In genomic region chr11:134017773-134018430, GRCh38 we compare ENCODE assay signal across 15 cellular contexts. TPM values are rescaled to one million over a fixed set of nuclear protein-coding genes. Genes with fewer than 3 reads are reported as not detected.
A peak's percentile ranks its signal among the peaks of the same experiment; 100 is the strongest.
DNase-seq lines count a peak whose midpoint lies in the region.
"Had no signal": no experiment of that assay in that cellular context is flagged by ENCODE, and none has a peak within 500 bp of the region (broad histone marks: within the 10 kb centered on the region; RNA-seq: fewer than 3 reads in every experiment).

No MANE protein-coding gene starts in this region.

- no peak overlapping the region for H3K4me3 ChIP-seq in Karpas-422 (ENCODE audit: low read length)
- H3K4me3 ChIP-seq: GM23338 had no signal

- no peaks in the 10 kb centered on the region for H3K36me3 ChIP-seq in Karpas-422 (ENCODE audit: insufficient read depth, low read length)
- H3K36me3 ChIP-seq: BE2C had no signal

- H3K27me3 ChIP-seq in Karpas-422 (ENCODE audit: low read length): no peaks in the 10 kb centered on the region
- H3K27me3 ChIP-seq: BE2C had no signal

- H3K9me3 ChIP-seq in Karpas-422 (ENCODE audit: low read length): no peaks in the 10 kb centered on the region
- H3K9me3 ChIP-seq: BE2C, Caco-2 had no signal

- H2AFZ ChIP-seq in Karpas-422 (ENCODE audit: low read length): no peak overlapping the region
- H2AFZ ChIP-seq: GM23338 had no signal

- peak overlapping the region; percentile 84; the same call in 1 of the 2 replicates for H3K27ac ChIP-seq in Karpas-422 (ENCODE audit: low read length)
- H3K27ac ChIP-seq: C4-2B, HL-60 had no signal

- in situ Hi-C loops in G401 (cut with HindIII; ENCODE audit: low sequenced_read_pairs): no loop called here

- H3K9me2 ChIP-seq in Karpas-422 (replicated peaks; ENCODE audit: insufficient read depth, low read length): no peaks in the 10 kb centered on the region

- no peak overlapping the region for H3K9ac ChIP-seq in Karpas-422 (ENCODE audit: low read length)

- peaks cover 73% of the 10 kb centered on the region for H3K4me1 ChIP-seq in Karpas-422 (ENCODE audit: low read length)
- H3K4me1 ChIP-seq: BE2C, Caco-2 had no signal

- no peaks in the 10 kb centered on the region for H3K79me2 ChIP-seq in Karpas-422 (ENCODE audit: low read length)

- H3K4me2 ChIP-seq in Karpas-422 (ENCODE audit: low read depth, low read length, poor library complexity, severe bottlenecking): no peak overlapping the region
- H3K4me2 ChIP-seq: GM23338 had no signal

- peak; percentile 50 for DNase-seq in G401 (ENCODE audit: low spot score)
- no peak for DNase-seq in Karpas-422
- DNase-seq in cerebellum (ENCODE audit: low spot score): peak; percentile 40
- no peak for DNase-seq in NCI-H2227 (lab: John Stamatoyannopoulos, UW; ENCODE audit: unreplicated experiment)
- no peak for DNase-seq in amniotic stem cell (lab: John Stamatoyannopoulos, UW)
- no peak for DNase-seq in kidney glomerular epithelial cell (lab: John Stamatoyannopoulos, UW)
- DNase-seq: ACHN; BE2C; Caco-2; CD4-positive, alpha-beta T cell; GF-D8; HFFc6 had no signal

- H4K20me1 ChIP-seq in Karpas-422 (ENCODE audit: insufficient read depth, low read depth, low read length): no peaks in the 10 kb centered on the region

RNA-seq across cellular contexts. Expression of gene JAM3, which starts 51.0 kb away (rescaled TPM):
- total RNA-seq in G401 (2014; rRNA removed; shearing (Covaris generic)): 35.9 and 41.8 TPM in 2 replicates
- 0.65 and 4.8 TPM in 2 replicates for total RNA-seq in Karpas-422 (2014; rRNA removed; shearing (Covaris generic); ENCODE audit: low replicate concordance)
- total RNA-seq in cerebellum: 49.5 TPM

Comparison
In these comparisons a context has a peak if more than half of its experiments do, and no peak if none do; other contexts are left out.
1. DNase-seq: peak in G401 (single experiment) and cerebellum (single experiment); none in Karpas-422 (single experiment), NCI-H2227 (single experiment), amniotic stem cell (single experiment) and kidney glomerular epithelial cell (single experiment).